In the genomic region with DNA sequence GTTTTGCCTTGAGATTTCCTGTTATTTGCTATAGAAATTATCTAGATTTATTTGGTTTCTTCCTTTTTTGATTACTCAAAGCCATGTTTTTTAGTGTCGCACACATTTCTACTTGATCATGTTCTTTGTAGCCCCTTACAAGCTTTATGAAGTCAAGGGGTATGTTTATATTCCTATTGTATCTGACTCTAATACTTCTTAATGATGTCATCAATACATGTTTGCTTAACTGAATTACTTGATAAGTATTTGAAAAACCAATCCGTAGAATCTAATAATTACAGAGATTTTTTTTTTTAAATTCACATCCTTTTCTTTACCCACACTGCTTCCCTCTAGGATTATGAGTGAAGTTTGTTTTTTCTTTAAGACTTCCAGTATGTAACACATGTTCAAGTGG, we compare ENCODE assay signal across 2 cellular contexts.
TF ChIP-seq lines count a peak whose summit lies in the region.

No MANE protein-coding gene starts in this region.

TF ChIP-seq in HepG2, 621 proteins besides CTCF, POLR2A, EP300 and RAD21:
- TF ChIP-seq TCF7 (IDR thresholded peaks at IDR 0.05; ENCODE audit: low read depth) (no peak), ATF7 (IDR thresholded peaks at IDR 0.05) (peak; percentile 87), ATF7 (CRISPR knock-in tag; IDR thresholded peaks at IDR 0.05) (no peak)

TF ChIP-seq in GM12878, 131 proteins besides CTCF, POLR2A, EP300 and RAD21:
- no peak for TF ChIP-seq ZNF217 (IDR thresholded peaks at IDR 0.05)
- no peak for TF ChIP-seq KAT2A (conservative IDR thresholded peaks at IDR 0.05; ENCODE audit: control insufficient read depth, low read depth, low read length)
- TF ChIP-seq FOXK2 (IDR thresholded peaks at IDR 0.05): no peak
- peak; percentile 47; the same call in 1 of the 2 replicates for TF ChIP-seq ATF7 (IDR thresholded peaks at IDR 0.05; ENCODE audit: low read depth)
